Comparison of ENCODE assay signal across 10 cellular contexts in genomic region chr4:152590179-152591031, GRCh38. TPM values are rescaled to one million over a fixed set of nuclear protein-coding genes. Genes with fewer than 3 reads are reported as not detected.
A peak's percentile ranks its signal among the peaks of the same experiment; 100 is the strongest.
DNase-seq lines count a peak whose midpoint lies in the region; ATAC-seq and TF ChIP-seq lines count a peak whose summit lies in the region.
"Had no signal": no experiment of that assay in that cellular context is flagged by ENCODE, and none has a peak within 500 bp of the region (broad histone marks: within the 10 kb centered on the region; RNA-seq: fewer than 3 reads in every experiment).

No MANE protein-coding gene starts in this region.

- no peak for ATAC-seq in psoas muscle
- ATAC-seq in HG03457 (IDR thresholded peaks at IDR 0.05; ENCODE audit: unreplicated experiment) = no peak

- H3K36me3 ChIP-seq in ACC112 (ENCODE audit: insufficient read depth, low read length) (no peaks in the 10 kb centered on the region), SJCRH30 (no peaks in the 10 kb centered on the region), psoas muscle (ENCODE audit: insufficient read depth in 1 of 2, low read depth in 1 of 2) (no peaks in the 10 kb centered on the region)

- DNase-seq in HPDE6-E6E7 (ENCODE audit: extremely low spot score) (peak; percentile 71), SJCRH30 (peak; percentile 65 to 71), glomerular visceral epithelial cell (ENCODE audit: extremely low spot score) (peak; percentile 88), psoas muscle (no peak), type B pancreatic cell (ENCODE audit: extremely low spot score, unreplicated experiment) (no peak), KBM-7 (no peak)
- DNase-seq: stimulated activated naive B cell treated with anti-CD40 and anti-IgM and Interleukin-4, amounts not matched to agents 10 μg/mL and 1 μg/mL and 100 μg/mL, for 72 hours had no signal

- H3K4me3 Mint-ChIP-seq in type B pancreatic cell = no peak overlapping the region

- H3K27ac Mint-ChIP-seq in type B pancreatic cell = no peak overlapping the region
- H3K27ac Mint-ChIP-seq: CD8-positive, alpha-beta T cell had no signal

- in situ Hi-C loops in KBM-7 (cut with MboI; ENCODE audit: low pct_unique_long_range_greater_than_20kb, low sequenced_read_pairs) = no loop called here

- peaks cover 28% of the 10 kb centered on the region for H3K4me1 Mint-ChIP-seq in type B pancreatic cell (ENCODE audit: unreplicated experiment)

- H3K9me3 Mint-ChIP-seq in type B pancreatic cell = peaks cover 4% of the 10 kb centered on the region
- H3K9me3 Mint-ChIP-seq: stimulated activated naive B cell treated with anti-CD40 and anti-IgM and Interleukin-4, amounts not matched to agents 10 μg/mL and 1 μg/mL and 100 μg/mL, for 72 hours had no signal

- H3K27ac ChIP-seq in ACC112 (ENCODE audit: low read depth, low read length) (peak overlapping the region; percentile 22; the same call in 1 of the 2 replicates), SJCRH30 (peak overlapping the region; percentile 6; the same call in 1 of the 2 replicates), psoas muscle (no peak overlapping the region)

- H3K4me1 ChIP-seq in ACC112 (ENCODE audit: control insufficient read depth, insufficient read depth, low read length, unreplicated experiment) = peaks cover 19% of the 10 kb centered on the region
- peaks cover 21% of the 10 kb centered on the region for H3K4me1 ChIP-seq in SJCRH30
- no peaks in the 10 kb centered on the region for H3K4me1 ChIP-seq in psoas muscle

- no peaks in the 10 kb centered on the region for H3K36me3 Mint-ChIP-seq in type B pancreatic cell
- H3K36me3 Mint-ChIP-seq: CD8-positive, alpha-beta T cell; stimulated activated naive B cell treated with anti-CD40 and anti-IgM and Interleukin-4, amounts not matched to agents 10 μg/mL and 1 μg/mL and 100 μg/mL, for 72 hours had no signal

- H3K79me2 ChIP-seq in ACC112 (ENCODE audit: control insufficient read depth, insufficient read depth, low read length, unreplicated experiment) = no peaks in the 10 kb centered on the region

- TF ChIP-seq CTCF in psoas muscle (IDR thresholded peaks at IDR 0.05) (no peak), type B pancreatic cell (conservative IDR thresholded peaks at IDR 0.05) (no peak)

- intact Hi-C loops in psoas muscle (cut with DNase I) = no loop called here

- H3K27me3 ChIP-seq in ACC112 (ENCODE audit: insufficient read depth, low read length) (no peaks in the 10 kb centered on the region), SJCRH30 (no peaks in the 10 kb centered on the region), psoas muscle (ENCODE audit: insufficient read depth in 3 of 3, low read length in 2 of 3) (no peaks in the 10 kb centered on the region)

- H3K9me3 ChIP-seq in SJCRH30 (replicated peaks) (no peaks in the 10 kb centered on the region), psoas muscle (no peaks in the 10 kb centered on the region)

- no peak overlapping the region for H2AFZ ChIP-seq in ACC112 (ENCODE audit: low read length, unreplicated experiment)

- peaks cover 6% of the 10 kb centered on the region for H3K27me3 Mint-ChIP-seq in type B pancreatic cell

- H3K4me3 ChIP-seq in ACC112 (ENCODE audit: low read depth, low read length) = 0 out of 2 replicates have a peak overlapping the region, but pooled peaks have one; percentile 4
- H3K4me3 ChIP-seq in SJCRH30 = no peak overlapping the region
- no peak overlapping the region for H3K4me3 ChIP-seq in psoas muscle

- WGBS in psoas muscle, 3 donors = 34 to 52% (median 47%) methylated on average over 4 of the region's 4 CpGs

RNA-seq across cellular contexts. Expression of gene FBXW7, which starts 54.5 kb away (rescaled TPM):
- total RNA-seq in SJCRH30 (2014; rRNA removed; shearing (Covaris generic)) = 26.5 and 35.0 TPM in 2 replicates
- total RNA-seq in psoas muscle = 10 to 100 TPM; 28.7 to 41.1 (median 30.6) TPM
- 10 to 100 TPM in 2 of 3 donors, 1 to 10 TPM in 1; 9.8 to 23.3 (median 17.1) TPM for polyA plus RNA-seq in psoas muscle
- total RNA-seq in type B pancreatic cell (ENCODE audit: low replicate concordance) = 49.3 and 53.0 TPM in 2 replicates

Comparison
In these comparisons a context has a peak if more than half of its experiments do, and no peak if none do; other contexts are left out.
1. DNase-seq: peak in HPDE6-E6E7 (single experiment), SJCRH30 (2 of 2) and glomerular visceral epithelial cell (single experiment); none in psoas muscle (0 of 2), type B pancreatic cell (single experiment) and KBM-7 (single experiment).